Comparison of ENCODE assay signal across 26 cellular contexts in genomic region chr13:107413005-107413404, GRCh38.
"Had no signal": no experiment of that assay in that cellular context is flagged by ENCODE, and none has a peak within 500 bp of the region (broad histone marks: within the 10 kb centered on the region; RNA-seq: fewer than 3 reads in every experiment).

No MANE protein-coding gene starts in this region.

- H2AFZ ChIP-seq: neural progenitor cell, parathyroid adenoma had no signal

- DNase-seq: naive thymus-derived CD4-positive, alpha-beta T cell; natural killer cell; occipital lobe; ovary; posterior cingulate gyrus; psoas muscle; right cardiac atrium; stimulated activated CD4-positive, alpha-beta T cell treated with anti-CD3 and anti-CD28 coated beads, Interleukin-15, amount 100 ng/mL, for 24 hours; stimulated activated CD4-positive, alpha-beta T cell treated with anti-CD3 and anti-CD28 coated beads, Interleukin-2, amount 100 ng/mL, for 24 hours; stimulated activated CD4-positive, alpha-beta T cell treated with anti-CD3 and anti-CD28 coated beads, Interleukin-2, amount 100 ng/mL, for 48 hours; stimulated activated CD4-positive, alpha-beta T cell treated with anti-CD3 and anti-CD28 coated beads, Interleukin-4, amount 100 ng/mL, for 24 hours; stimulated activated naive B cell treated with anti-CD40 and anti-IgM and Interleukin-4, amounts not matched to agents 10 μg/mL and 1 μg/mL and 100 μg/mL, for 72 hours; stimulated activated naive CD4-positive, alpha-beta T cell treated with Interleukin-2 at 50 U/mL for 16 hours; stomach; thyroid gland; trophoblast cell; upper lobe of left lung had no signal

- ATAC-seq: naive thymus-derived CD4-positive, alpha-beta T cell; natural killer cell; psoas muscle; right cardiac atrium; sciatic nerve; stimulated activated effector memory CD8-positive, alpha-beta T cell treated with anti-CD3 and anti-CD28 coated beads, Interleukin-12 subunit alpha, Interleukin-12 subunit beta, amount 100 ng/mL, for 72 hours; stimulated activated naive B cell treated with anti-CD40 and anti-IgM and Interleukin-4, amounts not matched to agents 10 μg/mL and 1 μg/mL and 100 μg/mL, for 72 hours had no signal

- H3K9ac ChIP-seq: neural progenitor cell, parathyroid adenoma had no signal

- H3K27me3 ChIP-seq: neural progenitor cell, ovary, stomach, thyroid gland, tibial nerve, upper lobe of left lung, vagina had no signal

- H3K36me3 ChIP-seq: neural progenitor cell, ovary, stomach, thoracic aorta, thyroid gland, tibial nerve, upper lobe of left lung, vagina had no signal

- H3K27ac ChIP-seq: neural progenitor cell, ovary, parathyroid adenoma, psoas muscle, skin epidermis, stomach, thoracic aorta, thyroid gland, tibial nerve, upper lobe of left lung, vagina had no signal

- H3K9me3 ChIP-seq: ovary, psoas muscle, stomach, thoracic aorta, thyroid gland, tibial nerve, upper lobe of left lung, vagina had no signal

- H3K4me3 ChIP-seq: neural progenitor cell, ovary, psoas muscle, skin epidermis, stomach, thoracic aorta, thyroid gland, tibial nerve, upper lobe of left lung, vagina had no signal

- H3K4me1 ChIP-seq: neural progenitor cell, parathyroid adenoma, psoas muscle, stomach, thyroid gland, tibial nerve, upper lobe of left lung, vagina had no signal

- H3K4me2 ChIP-seq: neural progenitor cell had no signal

- H3K79me2 ChIP-seq: parathyroid adenoma had no signal

- FAIRE-seq: urothelium cell line had no signal
